In the genomic region with DNA sequence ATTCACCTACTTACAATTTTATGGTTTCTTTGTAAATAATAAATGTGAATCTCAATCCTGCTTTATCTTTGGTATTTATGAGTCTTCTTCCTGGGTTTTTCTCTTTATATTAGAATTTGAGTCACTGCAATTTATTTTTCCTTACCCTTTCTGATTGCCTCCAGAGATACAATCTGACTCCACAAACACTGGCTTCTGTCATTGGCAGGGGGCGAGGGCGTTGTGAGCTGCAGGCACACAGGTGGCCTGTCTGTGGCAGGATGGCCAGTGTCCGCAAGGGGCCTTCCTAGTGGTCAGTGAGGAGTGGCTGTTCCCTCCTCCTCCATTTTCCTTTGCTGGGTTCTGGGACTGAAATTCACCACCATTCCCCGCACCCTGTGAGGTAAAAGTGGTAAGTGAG, we compare ENCODE assay signal across 21 cellular contexts. TPM values are rescaled to one million over a fixed set of nuclear protein-coding genes. Genes with fewer than 3 reads are reported as not detected.
DNase-seq lines count a peak whose midpoint lies in the region; ATAC-seq, FAIRE-seq and TF ChIP-seq lines count a peak whose summit lies in the region.
"Had no signal": no experiment of that assay in that cellular context is flagged by ENCODE, and none has a peak within 500 bp of the region (broad histone marks: within the 10 kb centered on the region; RNA-seq: fewer than 3 reads in every experiment).

No MANE protein-coding gene starts in this region.

- H3K4me1 Mint-ChIP-seq in glutamatergic neuron (ENCODE audit: low read depth, unreplicated experiment), result peaks cover 13% of the 10 kb centered on the region
- H3K4me1 Mint-ChIP-seq in osteocyte (ENCODE audit: unreplicated experiment), result peaks cover 10% of the 10 kb centered on the region
- H3K4me1 Mint-ChIP-seq: CD4-positive, alpha-beta memory T cell had no signal

- TF ChIP-seq CTCF in right lobe of liver (IDR thresholded peaks at IDR 0.05) (no peak), HepG2 (CRISPR knock-in tag; IDR thresholded peaks at IDR 0.05) (no peak), glutamatergic neuron (IDR thresholded peaks at IDR 0.05; ENCODE audit: partially characterized antibody, unreplicated experiment) (no peak), osteocyte (IDR thresholded peaks at IDR 0.05) (no peak)

- ATAC-seq in right lobe of liver, result no peak
- ATAC-seq in HepG2, result no peak
- no peak for ATAC-seq in HG03175 (IDR thresholded peaks at IDR 0.05; ENCODE audit: unreplicated experiment)
- ATAC-seq: GM12878 had no signal

- peaks cover 0 to 40% (median 19%) of the 10 kb centered on the region in 4 donors for H3K4me1 ChIP-seq in right lobe of liver
- H3K4me1 ChIP-seq in HepG2 (ENCODE audit: insufficient read depth, low read length), result peaks cover 33% of the 10 kb centered on the region

- POLR2A ChIA-PET in HepG2 (lab: Yijun Ruan, JAX), result interaction anchor here (2.2 to 3.7 kb wide), 2 partner anchors 17 to 37 kb away, joined by 17 to 19 read pairs; partner anchors contain the start of gene MTARC2

- H3K4me3 Mint-ChIP-seq in glutamatergic neuron (ENCODE audit: unreplicated experiment) (peak overlapping the region; percentile 58), osteocyte (ENCODE audit: unreplicated experiment) (no peak overlapping the region)
- H3K4me3 Mint-ChIP-seq: CD4-positive, alpha-beta memory T cell had no signal

- H3K36me3 Mint-ChIP-seq in glutamatergic neuron (ENCODE audit: unreplicated experiment) (no peaks in the 10 kb centered on the region), osteocyte (ENCODE audit: unreplicated experiment) (peaks cover 18% of the 10 kb centered on the region)
- H3K36me3 Mint-ChIP-seq: CD4-positive, alpha-beta memory T cell had no signal

- 82% methylated on average over 4 of the region's 4 CpGs for WGBS in right lobe of liver (ENCODE audit: insufficient coverage, low coverage, low lambda C conversion rate, missing lambda C conversion rate)
- WGBS in HepG2 (ENCODE audit: low lambda C conversion rate), result 98% methylated on average over 4 of the region's 4 CpGs

- H3K27me3 Mint-ChIP-seq in glutamatergic neuron (ENCODE audit: unreplicated experiment) (peaks cover 1% of the 10 kb centered on the region), osteocyte (ENCODE audit: unreplicated experiment) (no peaks in the 10 kb centered on the region)

- H3K27me3 ChIP-seq in right lobe of liver (no peaks in the 10 kb centered on the region), HepG2 (ENCODE audit: control insufficient read depth in 1 of 2, insufficient read depth in 2 of 2, low read length in 2 of 2) (no peaks in the 10 kb centered on the region)
- H3K27me3 ChIP-seq: BE2C had no signal

- H3K27ac Mint-ChIP-seq in glutamatergic neuron (ENCODE audit: unreplicated experiment), result no peak overlapping the region
- H3K27ac Mint-ChIP-seq in osteocyte (ENCODE audit: unreplicated experiment), result no peak overlapping the region
- H3K27ac Mint-ChIP-seq: CD4-positive, alpha-beta memory T cell had no signal

- H3K27ac ChIP-seq in right lobe of liver (peak overlapping the region in 2 of 3 donors; percentile 88 to 92), HepG2 (ENCODE audit: extremely low read length, insufficient read depth, low read length) (no peak overlapping the region)
- H3K27ac ChIP-seq: PC-9, RWPE1 had no signal

- H3K4me3 ChIP-seq in right lobe of liver (no peak overlapping the region), HepG2 (replicated peaks in 1 of 3; ENCODE audit: insufficient read depth in 1 of 3, low read depth in 2 of 3, low read length in 3 of 3) (no peak overlapping the region)
- H3K4me3 ChIP-seq: GM12878, HAP-1, PC-9 had no signal

- H3K4me2 ChIP-seq in HepG2 (ENCODE audit: low read depth, low read length), result no peak overlapping the region
- H3K4me2 ChIP-seq: PC-9 had no signal

- CTCF ChIA-PET in HepG2 (lab: Yijun Ruan, JAX; ENCODE audit: low intra/inter-chr PET ratio, low total read pairs), result no interaction called here

- peaks cover 17% of the 10 kb centered on the region for H3K79me2 ChIP-seq in HepG2 (ENCODE audit: insufficient read depth, low read length)

- in situ Hi-C loops in HepG2 (cut with HindIII; ENCODE audit: extremely low pct_ligation_motif_present, low pct_unique_long_range_greater_than_20kb), result loop anchor here (10.0 to 25.0 kb wide), 2 partner anchors 247 to 510 kb away; partner anchors contain the start of genes MARK1 and RAB3GAP2

- BruUV-seq in HepG2 (replicated peaks; lab: Mats Ljungman, UMichigan), result no TSS peak

- DNase-seq in right lobe of liver (no peak), HepG2 (ENCODE audit: low spot score) (no peak), glutamatergic neuron (no peak), osteocyte (ENCODE audit: extremely low spot score, unreplicated experiment) (peak; percentile 40), NCI-H1436 (lab: John Stamatoyannopoulos, UW) (no peak), SW480 (ENCODE audit: low spot score) (no peak)
- no peak for DNase-seq in stimulated activated CD4-positive, alpha-beta T cell treated with anti-CD3 and anti-CD28 coated beads, Interleukin-1b, Interleukin-23, amount 100 ng/mL, for 48 hours
- DNase-seq: BE2C; Calu3; CD4-positive, alpha-beta memory T cell; NCI-H1105 treated with DMSO at 0.1 percent for 48 hours; NCI-H1694 treated with DMSO at 0.1 percent for 48 hours; NCI-H524; NCI-H82; PC-9; SIG-M5 had no signal

- TF ChIP-seq POLR2A in right lobe of liver (IDR thresholded peaks at IDR 0.05), result no peak
- TF ChIP-seq POLR2A in HepG2 (IDR thresholded peaks at IDR 0.05; ENCODE audit: insufficient read depth in 1 of 2, low read depth in 2 of 2, low read length in 2 of 2), result no peak

- FAIRE-seq in HepG2 (lab: Jason Lieb, UNC), result no peak
- FAIRE-seq: GM12878 had no signal

- H3K36me3 ChIP-seq in right lobe of liver (peaks cover 0 to 38% (median 13%) of the 10 kb centered on the region in 4 donors), HepG2 (replicated peaks in 1 of 2; ENCODE audit: control insufficient read depth in 1 of 2, insufficient read depth in 2 of 2, low read length in 2 of 2) (0 out of 5 replicates have a peak, but pooled peaks cover 0 to 2% of the 10 kb centered on the region in 2 experiments)
- H3K36me3 ChIP-seq: BE2C, HAP-1 had no signal

- H3K9me3 ChIP-seq in right lobe of liver (no peaks in the 10 kb centered on the region), HepG2 (ENCODE audit: low read length) (no peaks in the 10 kb centered on the region)
- H3K9me3 ChIP-seq: BE2C, HAP-1 had no signal

- H3K9me3 Mint-ChIP-seq in glutamatergic neuron (ENCODE audit: unreplicated experiment) (peaks cover 5% of the 10 kb centered on the region), osteocyte (ENCODE audit: unreplicated experiment) (no peaks in the 10 kb centered on the region)
- H3K9me3 Mint-ChIP-seq: CD4-positive, alpha-beta memory T cell had no signal

- H4K20me1 ChIP-seq in HepG2 (ENCODE audit: insufficient read depth, low read length), result no peaks in the 10 kb centered on the region; the same call in 1 of the 2 replicates

- no peak overlapping the region for H2AFZ ChIP-seq in HepG2 (ENCODE audit: low read length)
- H2AFZ ChIP-seq: PC-9 had no signal

- no peak for TF ChIP-seq RAD21 in HepG2 (CRISPR knock-in tag; IDR thresholded peaks at IDR 0.05)

- no peak for TF ChIP-seq EP300 in HepG2 (IDR thresholded peaks at IDR 0.05; ENCODE audit: low read depth in 2 of 2, low read length in 2 of 2)
- TF ChIP-seq EP300 in HepG2 (CRISPR knock-in tag; IDR thresholded peaks at IDR 0.05; ENCODE audit: borderline replicate concordance), result no peak

- intact Hi-C loops in right lobe of liver (cut with DNase I) (no loop called here), HepG2 (cut with micrococcal nuclease; ENCODE audit: unreplicated experiment) (loop anchor here (5.0 kb wide), 1 partner anchor 1833 kb away; the partner anchor contains the start of gene MIA3)

- H3K9ac ChIP-seq in HepG2 (ENCODE audit: insufficient read depth, low read depth, low read length), result no peak overlapping the region

RNA-seq across cellular contexts. Expression of gene MTARC1, which starts 2.0 kb away (rescaled TPM):
- 10 to 100 TPM; 14.5 to 83.6 (median 35.2) TPM for total RNA-seq in right lobe of liver
- 64.2 and 106 TPM in 2 replicates for total RNA-seq in HepG2 (2016; rRNA removed; fragmentation: Illumina TruSeq; extraction: Trizol)
- 38.0 and 39.6 TPM in 2 replicates for total RNA-seq in HepG2 (2016; cell fraction: cytosol; rRNA removed; fragmentation: Illumina TruSeq; extraction: Trizol; ENCODE audit: low read depth)
- total RNA-seq in HepG2 (2016; cell fraction: insoluble cytoplasmic fraction; rRNA removed; fragmentation: Illumina TruSeq; extraction: Trizol), result 66.5 and 107 TPM in 2 replicates
- 79.2 and 83.1 TPM in 2 replicates for total RNA-seq in HepG2 (2016; cell fraction: membrane; rRNA removed; fragmentation: Illumina TruSeq; extraction: Trizol)
- total RNA-seq in HepG2 (2016; cell fraction: nucleus; rRNA removed; fragmentation: Illumina TruSeq; extraction: Trizol), result 83.0 and 88.1 TPM in 2 replicates
- polyA plus RNA-seq in HepG2 (2011; rRNA removed), result 14.5 and 19.4 TPM in 2 replicates
- polyA plus RNA-seq in HepG2 (2011; cell fraction: cytosol; rRNA removed), result 12.9 and 14.1 TPM in 2 replicates
- polyA plus RNA-seq in HepG2 (2011; cell fraction: nucleus; rRNA removed), result 13.7 and 15.3 TPM in 2 replicates
- polyA plus RNA-seq in HepG2 (2012), result 25.7 and 31.2 TPM in 2 replicates
- 34.9 and 40.2 TPM in 2 replicates for polyA plus RNA-seq in HepG2 (2016; cell fraction: cytosol; fragmentation: Illumina TruSeq; extraction: Trizol; ENCODE audit: low read depth)
- 65.6 and 68.7 TPM in 2 replicates for polyA plus RNA-seq in HepG2 (2016; cell fraction: insoluble cytoplasmic fraction; fragmentation: Illumina TruSeq; extraction: Trizol; ENCODE audit: low read depth)
- polyA plus RNA-seq in HepG2 (2016; cell fraction: membrane; fragmentation: Illumina TruSeq; extraction: Trizol; ENCODE audit: low read depth), result 63.9 and 64.4 TPM in 2 replicates
- 147 and 150 TPM in 2 replicates for polyA plus RNA-seq in HepG2 (2016; cell fraction: nucleus; fragmentation: Illumina TruSeq; extraction: Trizol; ENCODE audit: insufficient read depth, low read depth)
- 11.9 and 104 TPM in 2 replicates for polyA minus RNA-seq in HepG2 (2011; rRNA and poly(A)+ RNA removed; ENCODE audit: low replicate concordance)
- polyA minus RNA-seq in HepG2 (2011; cell fraction: cytosol; rRNA and poly(A)+ RNA removed), result 11.5 and 17.2 TPM in 2 replicates
- 12.9 and 14.5 TPM in 2 replicates for polyA minus RNA-seq in HepG2 (2011; cell fraction: nucleus; rRNA and poly(A)+ RNA removed)
- total RNA-seq in glutamatergic neuron (ENCODE audit: unreplicated experiment), result 22.0 TPM
- 1.8 and 2.1 TPM in 2 replicates for total RNA-seq in osteocyte
- total RNA-seq: A172; CD4-positive, alpha-beta memory T cell had no signal
- polyA plus RNA-seq: CD4-positive, alpha-beta memory T cell had no signal

RNA-seq across cellular contexts. Expression of gene MTARC2, which starts 36.6 kb away (rescaled TPM):
- total RNA-seq in right lobe of liver (100 to 1,000 TPM in 3 of 6 experiments, 10 to 100 TPM in 3; 41.8 to 140 (median 86.6) TPM), HepG2 (2016; rRNA removed; fragmentation: Illumina TruSeq; extraction: Trizol) (4.7 and 10.1 TPM in 2 replicates), glutamatergic neuron (ENCODE audit: unreplicated experiment) (3.0 TPM), osteocyte (25.6 and 27.9 TPM in 2 replicates)
- total RNA-seq in HepG2 (2016; cell fraction: cytosol; rRNA removed; fragmentation: Illumina TruSeq; extraction: Trizol; ENCODE audit: low read depth), result 3.8 and 5.3 TPM in 2 replicates
- 5.8 and 12.4 TPM in 2 replicates for total RNA-seq in HepG2 (2016; cell fraction: insoluble cytoplasmic fraction; rRNA removed; fragmentation: Illumina TruSeq; extraction: Trizol)
- 3.3 and 3.6 TPM in 2 replicates for total RNA-seq in HepG2 (2016; cell fraction: membrane; rRNA removed; fragmentation: Illumina TruSeq; extraction: Trizol)
- total RNA-seq in HepG2 (2016; cell fraction: nucleus; rRNA removed; fragmentation: Illumina TruSeq; extraction: Trizol), result 12.5 and 15.1 TPM in 2 replicates
- polyA plus RNA-seq in HepG2 (2011; rRNA removed), result 8.5 and 13.6 TPM in 2 replicates
- 4.1 and 4.6 TPM in 2 replicates for polyA plus RNA-seq in HepG2 (2011; cell fraction: cytosol; rRNA removed)
- 31.2 and 40.2 TPM in 2 replicates for polyA plus RNA-seq in HepG2 (2011; cell fraction: nucleus; rRNA removed)
- 7.1 and 10.6 TPM in 2 replicates for polyA plus RNA-seq in HepG2 (2012)
- 0.75 and 1.5 TPM in 2 replicates for polyA plus RNA-seq in HepG2 (2016; cell fraction: cytosol; fragmentation: Illumina TruSeq; extraction: Trizol; ENCODE audit: low read depth)
- 5.2 and 6.9 TPM in 2 replicates for polyA plus RNA-seq in HepG2 (2016; cell fraction: insoluble cytoplasmic fraction; fragmentation: Illumina TruSeq; extraction: Trizol; ENCODE audit: low read depth)
- polyA plus RNA-seq in HepG2 (2016; cell fraction: membrane; fragmentation: Illumina TruSeq; extraction: Trizol; ENCODE audit: low read depth), result 1.3 and 2.5 TPM in 2 replicates
- 31.0 and 32.3 TPM in 2 replicates for polyA plus RNA-seq in HepG2 (2016; cell fraction: nucleus; fragmentation: Illumina TruSeq; extraction: Trizol; ENCODE audit: insufficient read depth, low read depth)
- 11.1 and 13.8 TPM in 2 replicates for polyA minus RNA-seq in HepG2 (2011; rRNA and poly(A)+ RNA removed; ENCODE audit: low replicate concordance)
- polyA minus RNA-seq in HepG2 (2011; cell fraction: cytosol; rRNA and poly(A)+ RNA removed), result 4.9 and 5.2 TPM in 2 replicates
- 15.8 and 19.9 TPM in 2 replicates for polyA minus RNA-seq in HepG2 (2011; cell fraction: nucleus; rRNA and poly(A)+ RNA removed)
- total RNA-seq: CD4-positive, alpha-beta memory T cell had no signal
